8 cellular contexts compared by ENCODE assay signal in genomic region chr14:53306267-53306721, GRCh38.
A peak's percentile ranks its signal among the peaks of the same experiment; 100 is the strongest.
DNase-seq lines count a peak whose midpoint lies in the region; ATAC-seq and TF ChIP-seq lines count a peak whose summit lies in the region.

No MANE protein-coding gene starts in this region.

- no peak for TF ChIP-seq POLR2A in esophagus squamous epithelium (IDR thresholded peaks at IDR 0.05)

- whole genome bisulfite sequencing in esophagus squamous epithelium, 2 donors = 1 to 2% methylated on average over 8 to 11 of the region's 11 CpGs

- H3K4me1 ChIP-seq in esophagus squamous epithelium (peaks cover 0 to 14% (median 2%) of the 10 kb centered on the region in 3 donors), subcutaneous abdominal adipose tissue (ENCODE audit: control insufficient read depth in 5 of 5, insufficient read depth in 5 of 5, low read length in 5 of 5) (peaks cover 0 to 14% (median 8%) of the 10 kb centered on the region in 5 donors)
- H3K4me1 ChIP-seq in naive thymus-derived CD4-positive, alpha-beta T cell (ENCODE audit: control insufficient read depth in 2 of 2, insufficient read depth in 2 of 2, low read length in 2 of 2) = peaks cover 0 to 3% of the 10 kb centered on the region in 2 donors

- H3K36me3 ChIP-seq in H7 (replicated peaks; ENCODE audit: control insufficient read depth, insufficient read depth, low read length) (no peaks in the 10 kb centered on the region), esophagus squamous epithelium (no peaks in the 10 kb centered on the region), subcutaneous abdominal adipose tissue (ENCODE audit: control insufficient read depth in 5 of 5, insufficient read depth in 5 of 5, low read length in 5 of 5) (no peaks in the 10 kb centered on the region)
- no peaks in the 10 kb centered on the region for H3K36me3 ChIP-seq in naive thymus-derived CD4-positive, alpha-beta T cell (ENCODE audit: control insufficient read depth in 2 of 3, insufficient read depth in 3 of 3, low read length in 3 of 3)

- peak; percentile 60 for DNase-seq in H7
- DNase-seq in NCI-H446 treated with DMSO at 0.1 percent for 48 hours (lab: John Stamatoyannopoulos, UW) = peak; percentile 83
- DNase-seq in activated T-cell treated with anti-CD3 and anti-CD28 coated beads for 24 hours (ENCODE audit: low read depth) = peak; percentile 26
- no peak for DNase-seq in esophagus squamous epithelium (lab: John Stamatoyannopoulos, UW)
- peak in 7 of 9 donors; percentile 2 to 44 (median 34) for DNase-seq in naive thymus-derived CD4-positive, alpha-beta T cell
- no peak for DNase-seq in NK-92 treated with Interleukin-12 subunit alpha and Interleukin-12 subunit beta, amount 100 ng/mL, for 24 hours (lab: John Stamatoyannopoulos, UW)

- H3K27ac Mint-ChIP-seq in naive thymus-derived CD4-positive, alpha-beta T cell = peak overlapping the region in 1 of 9 donors; percentile 13

- H3K36me3 Mint-ChIP-seq in naive thymus-derived CD4-positive, alpha-beta T cell = peaks cover 0 to 15% (median 4%) of the 10 kb centered on the region in 5 donors

- POLR2A ChIA-PET in naive thymus-derived CD4-positive, alpha-beta T cell (lab: Charles Lee) = no interaction called here

- peak; percentile 89 for TF ChIP-seq CTCF in C4-2B (conservative IDR thresholded peaks at IDR 0.05)
- peak; percentile 55 to 82 (median 72) for TF ChIP-seq CTCF in esophagus squamous epithelium (IDR thresholded peaks at IDR 0.05)

- H3K4me1 Mint-ChIP-seq in naive thymus-derived CD4-positive, alpha-beta T cell = peaks cover 0 to 16% (median 6%) of the 10 kb centered on the region in 7 donors

- peak; percentile 55 for ATAC-seq in naive thymus-derived CD4-positive, alpha-beta T cell

- intact Hi-C loops in esophagus squamous epithelium (cut with DNase I) = no loop called here
- intact Hi-C loops in naive thymus-derived CD4-positive, alpha-beta T cell (cut with micrococcal nuclease) = loop anchor here (1.0 to 5.0 kb wide), 4 partner anchors 154 to 483 kb away; partner anchors contain the start of gene DDHD1 (in 1 of the 2)

- H3K4me3 ChIP-seq in H7 (ENCODE audit: insufficient read depth, low read depth, low read length) (no peak overlapping the region), esophagus squamous epithelium (peak overlapping the region; percentile 13 to 62 (median 30)), subcutaneous abdominal adipose tissue (ENCODE audit: low read depth in 1 of 5, low read length in 5 of 5) (peak overlapping the region; percentile 58 to 74 (median 65))
- peak overlapping the region; percentile 46 for H3K4me3 ChIP-seq in naive thymus-derived CD4-positive, alpha-beta T cell (ENCODE audit: low read length)

- H3K9ac ChIP-seq in subcutaneous abdominal adipose tissue (ENCODE audit: low read length in 5 of 5) = peak overlapping the region in 2 of 5 donors; percentile 33 to 62

- CTCF ChIA-PET in naive thymus-derived CD4-positive, alpha-beta T cell (lab: Charles Lee) = interaction anchor here (1.2 to 1.4 kb wide), 4 partner anchors 10 to 250 kb away, joined by 3 to 4 read pairs (median 4); no protein-coding TSS in a partner anchor

- H3K27ac ChIP-seq in C4-2B (no peak overlapping the region), esophagus squamous epithelium (peak overlapping the region in 3 of 4 donors; percentile 25 to 63 (median 35)), subcutaneous abdominal adipose tissue (ENCODE audit: low read depth, low read length) (no peak overlapping the region)
- H3K27ac ChIP-seq in naive thymus-derived CD4-positive, alpha-beta T cell (ENCODE audit: low read depth, low read length) = no peak overlapping the region

- peaks cover 0 to 16% (median 0%) of the 10 kb centered on the region in 5 donors for H3K27me3 Mint-ChIP-seq in naive thymus-derived CD4-positive, alpha-beta T cell

- H3K9me3 ChIP-seq in esophagus squamous epithelium (no peaks in the 10 kb centered on the region), subcutaneous abdominal adipose tissue (ENCODE audit: control insufficient read depth in 5 of 5, low read length in 5 of 5) (no peaks in the 10 kb centered on the region)
- no peaks in the 10 kb centered on the region for H3K9me3 ChIP-seq in naive thymus-derived CD4-positive, alpha-beta T cell (ENCODE audit: control insufficient read depth in 2 of 3, low read length in 3 of 3)

- H3K27me3 ChIP-seq in H7 (ENCODE audit: control insufficient read depth, insufficient read depth, low read length) = no peaks in the 10 kb centered on the region
- no peaks in the 10 kb centered on the region for H3K27me3 ChIP-seq in esophagus squamous epithelium
- no peaks in the 10 kb centered on the region for H3K27me3 ChIP-seq in naive thymus-derived CD4-positive, alpha-beta T cell (ENCODE audit: control insufficient read depth in 2 of 2, insufficient read depth in 2 of 2, low read length in 2 of 2)
- H3K27me3 ChIP-seq in subcutaneous abdominal adipose tissue (ENCODE audit: control insufficient read depth in 5 of 5, insufficient read depth in 4 of 5, low read length in 5 of 5) = no peaks in the 10 kb centered on the region

- H3K4me3 Mint-ChIP-seq in naive thymus-derived CD4-positive, alpha-beta T cell = peak overlapping the region; percentile 52 to 83 (median 70)

- peaks cover 0 to 17% (median 7%) of the 10 kb centered on the region in 11 donors for H3K9me3 Mint-ChIP-seq in naive thymus-derived CD4-positive, alpha-beta T cell

Comparison
In these comparisons a context has a peak if more than half of its experiments do, and no peak if none do; other contexts are left out.
1. H3K27ac ChIP-seq: peak in esophagus squamous epithelium (3 of 4); none in C4-2B (single experiment), naive thymus-derived CD4-positive, alpha-beta T cell (single experiment) and subcutaneous abdominal adipose tissue (single experiment).
2. DNase-seq: peak in H7 (single experiment), NCI-H446 treated with DMSO at 0.1 percent for 48 hours (single experiment), activated T-cell treated with anti-CD3 and anti-CD28 coated beads for 24 hours (single experiment) and naive thymus-derived CD4-positive, alpha-beta T cell (7 of 9); none in esophagus squamous epithelium (single experiment) and NK-92 treated with Interleukin-12 subunit alpha and Interleukin-12 subunit beta, amount 100 ng/mL, for 24 hours (single experiment).